19 cellular contexts compared by ENCODE assay signal in genomic region chr12:82708056-82708455, GRCh38. TPM values are rescaled to one million over a fixed set of nuclear protein-coding genes. Genes with fewer than 3 reads are reported as not detected.
A peak's percentile ranks its signal among the peaks of the same experiment; 100 is the strongest.
DNase-seq lines count a peak whose midpoint lies in the region; ATAC-seq and TF ChIP-seq lines count a peak whose summit lies in the region.
"Had no signal": no experiment of that assay in that cellular context is flagged by ENCODE, and none has a peak within 500 bp of the region (broad histone marks: within the 10 kb centered on the region; RNA-seq: fewer than 3 reads in every experiment).

No MANE protein-coding gene starts in this region.

- no peak overlapping the region for H3K4me3 ChIP-seq in fibroblast of the aortic adventitia (ENCODE audit: low read depth, low read length)
- H3K4me3 ChIP-seq in rectal smooth muscle tissue (ENCODE audit: low read length) = no peak overlapping the region
- H3K4me3 ChIP-seq in naive thymus-derived CD4-positive, alpha-beta T cell (ENCODE audit: low read length) = no peak overlapping the region
- H3K4me3 ChIP-seq: Peyer's patch, thoracic aorta had no signal

- no peak overlapping the region for H2AK5ac ChIP-seq in H9 (ENCODE audit: insufficient read length, low read length)

- H3K27ac ChIP-seq in H9 (ENCODE audit: insufficient read length, low read depth, low read length) (no peak overlapping the region), rectal smooth muscle tissue (ENCODE audit: low read depth, low read length) (peak overlapping the region; percentile 70)
- H3K27ac ChIP-seq in naive thymus-derived CD4-positive, alpha-beta T cell (ENCODE audit: low read depth, low read length) = no peak overlapping the region
- no peak overlapping the region for H3K27ac ChIP-seq in CD4-positive, alpha-beta T cell (ENCODE audit: low read depth, low read length)
- H3K27ac ChIP-seq: Peyer's patch, thoracic aorta had no signal

- no peak overlapping the region for H2BK5ac ChIP-seq in H9 (ENCODE audit: insufficient read length, low read length)

- no CpG with 5 or more reads among the region's 4 CpGs for WGBS in H9 (ENCODE audit: extremely low coverage, insufficient read length, low lambda C conversion rate)

- TF ChIP-seq CTCF in H9 (conservative IDR thresholded peaks at IDR 0.05) (no peak), fibroblast of the aortic adventitia (IDR thresholded peaks at IDR 0.05; ENCODE audit: insufficient read depth, low read length) (no peak)
- no peak for TF ChIP-seq CTCF in CD4-positive, alpha-beta T cell (IDR thresholded peaks at IDR 0.05)

- no peaks in the 10 kb centered on the region for H3K9me3 ChIP-seq in H9 (ENCODE audit: control insufficient read depth, low read depth, low read length)
- H3K9me3 ChIP-seq in naive thymus-derived CD4-positive, alpha-beta T cell (ENCODE audit: control insufficient read depth in 2 of 3, low read length in 3 of 3) = no peaks in the 10 kb centered on the region
- H3K9me3 ChIP-seq in CD4-positive, alpha-beta T cell (ENCODE audit: control insufficient read depth, low read length) = no peaks in the 10 kb centered on the region
- H3K9me3 ChIP-seq: Peyer's patch, thoracic aorta had no signal

- peak overlapping the region; percentile 21 to 92 (median 80); a peak in 4 of 7 replicates for H3K27ac Mint-ChIP-seq in H9
- no peak overlapping the region for H3K27ac Mint-ChIP-seq in naive thymus-derived CD4-positive, alpha-beta T cell
- no peak overlapping the region for H3K27ac Mint-ChIP-seq in CD4-positive, alpha-beta T cell
- H3K27ac Mint-ChIP-seq: activated naive CD4-positive, alpha-beta T cell treated with anti-CD3 and anti-CD28 coated beads, Interleukin-2, amount 50 U/mL, for 72 hours; T-helper 1 cell treated with Interleukin-12 subunit alpha and Interleukin-12 subunit beta and Interleukin-4 antibody, amounts not matched to agents 30 μg/mL and 1 μg/mL, for 36 hours had no signal

- H3K4me1 ChIP-seq in H9 (ENCODE audit: insufficient read depth, low read length) (peaks cover 8% of the 10 kb centered on the region; the same call in 1 of the 2 replicates), rectal smooth muscle tissue (ENCODE audit: control insufficient read depth, insufficient read depth, low read length) (peaks cover 36% of the 10 kb centered on the region)
- no peaks in the 10 kb centered on the region for H3K4me1 ChIP-seq in naive thymus-derived CD4-positive, alpha-beta T cell (ENCODE audit: control insufficient read depth in 2 of 2, insufficient read depth in 2 of 2, low read length in 2 of 2)

- H3K36me3 ChIP-seq in rectal smooth muscle tissue (ENCODE audit: control insufficient read depth, insufficient read depth, low read length) = no peaks in the 10 kb centered on the region
- H3K36me3 ChIP-seq in naive thymus-derived CD4-positive, alpha-beta T cell (ENCODE audit: control insufficient read depth in 2 of 3, insufficient read depth in 3 of 3, low read length in 3 of 3) = no peaks in the 10 kb centered on the region
- H3K36me3 ChIP-seq: Peyer's patch, thoracic aorta had no signal

- CTCF ChIA-PET in naive thymus-derived CD4-positive, alpha-beta T cell (lab: Charles Lee) = no interaction called here
- CTCF ChIA-PET in CD4-positive, alpha-beta T cell (lab: Charles Lee) = no interaction called here

- no peak overlapping the region for H3T11ph ChIP-seq in H9 (ENCODE audit: low read length)

- POLR2A ChIA-PET in naive thymus-derived CD4-positive, alpha-beta T cell (lab: Charles Lee) = no interaction called here
- POLR2A ChIA-PET in CD4-positive, alpha-beta T cell (lab: Charles Lee) = no interaction called here

- H3K23me2 ChIP-seq in H9 (ENCODE audit: insufficient read length, low read depth, low read length, poor library complexity, severe bottlenecking) = no peaks in the 10 kb centered on the region

- H3K4ac ChIP-seq in H9 (ENCODE audit: low read depth, low read length) = no peak overlapping the region

- H3K4me2 ChIP-seq in H9 (ENCODE audit: insufficient read depth, insufficient read length, low read length) = no peak overlapping the region

- no peaks in the 10 kb centered on the region for H3K79me2 ChIP-seq in H9 (ENCODE audit: insufficient read depth, low read length)

- no peak overlapping the region for H4K8ac ChIP-seq in H9 (replicated peaks; ENCODE audit: insufficient read length, low read depth, low read length)

- no peak overlapping the region for H4K91ac ChIP-seq in H9 (ENCODE audit: insufficient read length, low read depth, low read length)

- H3K4me1 Mint-ChIP-seq in H9 = peaks cover 19 to 26% of the 10 kb centered on the region in 2 experiments
- H3K4me1 Mint-ChIP-seq in naive thymus-derived CD4-positive, alpha-beta T cell = peaks cover 0 to 3% (median 0%) of the 10 kb centered on the region in 7 donors
- H3K4me1 Mint-ChIP-seq in CD4-positive, alpha-beta T cell (ENCODE audit: low read depth) = no peaks in the 10 kb centered on the region
- H3K4me1 Mint-ChIP-seq: central memory CD8-positive, alpha-beta T cell had no signal

- H3K18ac ChIP-seq in H9 (ENCODE audit: insufficient read length, low read depth, low read length) = no peak overlapping the region

- H2BK12ac ChIP-seq in H9 (ENCODE audit: insufficient read length, low read depth, low read length) = no peak overlapping the region

- no peak overlapping the region for H2BK20ac ChIP-seq in H9 (ENCODE audit: low read depth, low read length, poor library complexity, severe bottlenecking)

- DNase-seq in H9 (no peak), fibroblast of the aortic adventitia (ENCODE audit: low read depth) (peak; percentile 84)
- no peak for DNase-seq in activated CD4-positive, alpha-beta T cell treated with anti-CD3 and anti-CD28 coated beads for 4 hours
- no peak for DNase-seq in naive thymus-derived CD4-positive, alpha-beta T cell
- no peak for DNase-seq in CD4-positive, alpha-beta T cell
- DNase-seq: activated CD4-positive, CD25-positive, alpha-beta regulatory T cell treated with anti-CD3 and anti-CD28 coated beads, Interleukin-2, amount 50 U/mL, for 72 hours; activated CD8-positive, alpha-beta memory T cell treated with anti-CD3 and anti-CD28 coated beads, Interleukin-2, amount 50 U/mL, for 4 hours; kidney glomerular epithelial cell; NCI-H2029; NCI-H526; Peyer's patch; stimulated activated CD4-positive, alpha-beta T cell treated with anti-CD3 and anti-CD28 coated beads, Interleukin-1b, Interleukin-23, amount 100 ng/mL, for 48 hours had no signal

- no peak overlapping the region for H2AFZ ChIP-seq in H9 (ENCODE audit: low read length)

- H3K79me1 ChIP-seq in H9 (ENCODE audit: insufficient read depth, low read depth, low read length, poor library complexity, severe bottlenecking) = no peaks in the 10 kb centered on the region

- peaks cover 4% of the 10 kb centered on the region in 2 experiments; a peak in 2 of 5 replicates for H3K9me3 Mint-ChIP-seq in H9
- peaks cover 0 to 4% (median 0%) of the 10 kb centered on the region in 11 donors for H3K9me3 Mint-ChIP-seq in naive thymus-derived CD4-positive, alpha-beta T cell
- no peaks in the 10 kb centered on the region for H3K9me3 Mint-ChIP-seq in CD4-positive, alpha-beta T cell
- H3K9me3 Mint-ChIP-seq: T-helper 1 cell treated with Interleukin-12 subunit alpha and Interleukin-12 subunit beta and Interleukin-4 antibody, amounts not matched to agents 30 μg/mL and 1 μg/mL, for 36 hours had no signal

- H3K9ac ChIP-seq in H9 (ENCODE audit: extremely low read depth, insufficient read length, low read length) = no peak overlapping the region
- H3K9ac ChIP-seq in rectal smooth muscle tissue (ENCODE audit: low read length) = no peak overlapping the region

- no peaks in the 10 kb centered on the region for H4K20me1 ChIP-seq in H9 (ENCODE audit: control insufficient read depth, insufficient read depth, insufficient read length)

- H3K36me3 Mint-ChIP-seq in H9 (ENCODE audit: insufficient read depth in 1 of 3, low read depth in 3 of 3) = peaks cover 7 to 16% (median 14%) of the 10 kb centered on the region in 3 experiments; a peak in 6 of 7 replicates
- peaks cover 0 to 6% (median 0%) of the 10 kb centered on the region in 5 donors for H3K36me3 Mint-ChIP-seq in naive thymus-derived CD4-positive, alpha-beta T cell
- no peaks in the 10 kb centered on the region for H3K36me3 Mint-ChIP-seq in CD4-positive, alpha-beta T cell (ENCODE audit: low read depth)

- H3K27me3 ChIP-seq in H9 (ENCODE audit: insufficient read depth, low read length) (no peaks in the 10 kb centered on the region), rectal smooth muscle tissue (ENCODE audit: control insufficient read depth, insufficient read depth, low read length) (no peaks in the 10 kb centered on the region)
- no peaks in the 10 kb centered on the region for H3K27me3 ChIP-seq in naive thymus-derived CD4-positive, alpha-beta T cell (ENCODE audit: control insufficient read depth in 2 of 2, insufficient read depth in 2 of 2, low read length in 2 of 2)
- H3K27me3 ChIP-seq in CD4-positive, alpha-beta T cell (ENCODE audit: control insufficient read depth, insufficient read depth, low read length) = no peaks in the 10 kb centered on the region
- H3K27me3 ChIP-seq: Peyer's patch had no signal

- no peak overlapping the region for H3K14ac ChIP-seq in H9 (ENCODE audit: insufficient read depth, low read length)

- no peak overlapping the region for H3K56ac ChIP-seq in H9 (ENCODE audit: insufficient read length, low read depth, low read length)

- no peak overlapping the region for H2BK15ac ChIP-seq in H9 (ENCODE audit: low read depth, low read length)

- intact Hi-C loops in naive thymus-derived CD4-positive, alpha-beta T cell (cut with micrococcal nuclease) = no loop called here
- intact Hi-C loops in CD4-positive, alpha-beta T cell (cut with DNase I, micrococcal nuclease) = no loop called here

- H4K5ac ChIP-seq in H9 (ENCODE audit: insufficient read length, low read depth, low read length) = no peak overlapping the region

- no peaks in the 10 kb centered on the region for H3K27me3 Mint-ChIP-seq in H9 (ENCODE audit: low read depth)
- no peaks in the 10 kb centered on the region for H3K27me3 Mint-ChIP-seq in naive thymus-derived CD4-positive, alpha-beta T cell
- H3K27me3 Mint-ChIP-seq in CD4-positive, alpha-beta T cell = no peaks in the 10 kb centered on the region
- H3K27me3 Mint-ChIP-seq: central memory CD8-positive, alpha-beta T cell had no signal

- ATAC-seq in SK-N-SH treated with all-trans-retinoic acid at 6 μM for 48 hours = peak; percentile 87
- no peak for ATAC-seq in GM18858 (IDR thresholded peaks at IDR 0.05; ENCODE audit: unreplicated experiment)
- ATAC-seq in naive thymus-derived CD4-positive, alpha-beta T cell = no peak
- no peak for ATAC-seq in CD4-positive, alpha-beta T cell (ENCODE audit: poor library complexity)
- ATAC-seq: activated naive CD4-positive, alpha-beta T cell treated with anti-CD3 and anti-CD28 coated beads, Interleukin-2, amount 50 U/mL, for 72 hours had no signal

- H3K23ac ChIP-seq in H9 (ENCODE audit: insufficient read length, low read depth, low read length) = no peak overlapping the region

- no peak overlapping the region for H3K4me3 Mint-ChIP-seq in H9
- no peak overlapping the region for H3K4me3 Mint-ChIP-seq in naive thymus-derived CD4-positive, alpha-beta T cell
- H3K4me3 Mint-ChIP-seq in CD4-positive, alpha-beta T cell = no peak overlapping the region
- H3K4me3 Mint-ChIP-seq: central memory CD8-positive, alpha-beta T cell; T-helper 1 cell treated with Interleukin-12 subunit alpha and Interleukin-12 subunit beta and Interleukin-4 antibody, amounts not matched to agents 30 μg/mL and 1 μg/mL, for 36 hours had no signal

- H2BK120ac ChIP-seq in H9 (ENCODE audit: low read depth, low read length, poor library complexity, severe bottlenecking) = no peak overlapping the region

RNA-seq across cellular contexts. Expression of gene TMTC2, which starts 21.4 kb away (rescaled TPM):
- 2.8 and 3.1 TPM in 2 replicates for total RNA-seq in H9 (2021)
- 21.1 and 83.6 TPM in 2 replicates for total RNA-seq in fibroblast of the aortic adventitia (ENCODE audit: low replicate concordance)
- 10 to 100 TPM in 1 of 5 experiments, 1 to 10 TPM in 4; 3.1 to 11.1 (median 4.7) TPM for total RNA-seq in naive thymus-derived CD4-positive, alpha-beta T cell
- not detected for polyA plus RNA-seq in naive thymus-derived CD4-positive, alpha-beta T cell
- total RNA-seq in CD4-positive, alpha-beta T cell = 1 to 10 TPM; 1.8 to 2.1 TPM

Comparison
In these comparisons a context has a peak if more than half of its experiments do, and no peak if none do; other contexts are left out.
1. H3K27ac Mint-ChIP-seq: peak in H9 (3 of 3); none in naive thymus-derived CD4-positive, alpha-beta T cell (0 of 9) and CD4-positive, alpha-beta T cell (single experiment).